Comparison of ENCODE assay signal across 9 cellular contexts in genomic region chr9:96382839-96383164, GRCh38.
A peak's percentile ranks its signal among the peaks of the same experiment; 100 is the strongest.
DNase-seq lines count a peak whose midpoint lies in the region; ATAC-seq and TF ChIP-seq lines count a peak whose summit lies in the region.
"Had no signal": no experiment of that assay in that cellular context is flagged by ENCODE, and none has a peak within 500 bp of the region (broad histone marks: within the 10 kb centered on the region; RNA-seq: fewer than 3 reads in every experiment).

No MANE protein-coding gene starts in this region.

- H3K27ac ChIP-seq in iPS DF 6.9 (ENCODE audit: low read length) = no peak overlapping the region

- peaks cover 39% of the 10 kb centered on the region for H3K4me1 Mint-ChIP-seq in activated naive CD8-positive, alpha-beta T cell (ENCODE audit: low read depth)

- H3K36me3 Mint-ChIP-seq in activated naive CD8-positive, alpha-beta T cell = peaks cover 5% of the 10 kb centered on the region

- no peaks in the 10 kb centered on the region for H3K4me1 ChIP-seq in iPS DF 6.9 (ENCODE audit: control insufficient read depth, insufficient read depth, low read length)

- H3K27me3 ChIP-seq in iPS DF 6.9 (ENCODE audit: control insufficient read depth, insufficient read depth, low read length) = no peaks in the 10 kb centered on the region

- no peak for TF ChIP-seq CTCF in GM12865 (IDR thresholded peaks at IDR 0.05; ENCODE audit: insufficient read depth, low read depth, low read length, missing control alignments)

- no peak for DNase-seq in GM12865 (ENCODE audit: low read depth)
- DNase-seq in iPS DF 6.9 (ENCODE audit: low read depth, low spot score) = no peak
- no peak for DNase-seq in skeletal muscle cell (ENCODE audit: low read depth)
- DNase-seq in erythroblast (lab: John Stamatoyannopoulos, UW) = no peak
- DNase-seq in SKM-1 treated with dmso at 0.1 percent for 144 hours (lab: John Stamatoyannopoulos, UW; ENCODE audit: unreplicated experiment) = no peak
- DNase-seq in retina = no peak
- DNase-seq: RPMI8226 had no signal

- no peak for ATAC-seq in HG03571 (IDR thresholded peaks at IDR 0.05; ENCODE audit: unreplicated experiment)

- WGBS in iPS DF 6.9 (ENCODE audit: insufficient coverage, insufficient read length) = no CpG with 5 or more reads among the region's 7 CpGs

- no peaks in the 10 kb centered on the region for H3K9me3 ChIP-seq in iPS DF 6.9 (ENCODE audit: control insufficient read depth, insufficient read depth, low read length)

- H3K27me3 Mint-ChIP-seq in activated naive CD8-positive, alpha-beta T cell = no peaks in the 10 kb centered on the region

- H3K4me3 Mint-ChIP-seq in activated naive CD8-positive, alpha-beta T cell = peak overlapping the region; percentile 84

- no peak overlapping the region for H3K27ac Mint-ChIP-seq in activated naive CD8-positive, alpha-beta T cell

- no peaks in the 10 kb centered on the region for H3K9me3 Mint-ChIP-seq in activated naive CD8-positive, alpha-beta T cell (ENCODE audit: low read depth)

- H3K36me3 ChIP-seq in iPS DF 6.9 (ENCODE audit: control insufficient read depth, insufficient read depth, low read length) = no peaks in the 10 kb centered on the region; the same call in 1 of the 2 replicates

- peak overlapping the region; percentile 38 for H3K4me3 ChIP-seq in GM12865 (ENCODE audit: low read depth, low read length)
- peak overlapping the region; percentile 64; the same call in 1 of the 2 replicates for H3K4me3 ChIP-seq in iPS DF 6.9 (ENCODE audit: low read length)
- peak overlapping the region; percentile 64 for H3K4me3 ChIP-seq in skeletal muscle cell (ENCODE audit: low read depth, low read length)

- TF ChIP-seq POLR2A in erythroblast (IDR thresholded peaks at IDR 0.05; ENCODE audit: low read length) = no peak
